Comparison of ENCODE assay signal across 26 cellular contexts in genomic region chr12:34106172-34106571, GRCh38.
A peak's percentile ranks its signal among the peaks of the same experiment; 100 is the strongest.
DNase-seq lines count a peak whose midpoint lies in the region; ATAC-seq and TF ChIP-seq lines count a peak whose summit lies in the region.
"Had no signal": no experiment of that assay in that cellular context is flagged by ENCODE, and none has a peak within 500 bp of the region (broad histone marks: within the 10 kb centered on the region; RNA-seq: fewer than 3 reads in every experiment).

No MANE protein-coding gene starts in this region.

- ATAC-seq in esophagus mucosa: peak; percentile 22
- peak; percentile 8 for ATAC-seq in upper lobe of right lung
- no peak for ATAC-seq in GM23338
- no peak for ATAC-seq in HG03457 (IDR thresholded peaks at IDR 0.05; ENCODE audit: unreplicated experiment)
- ATAC-seq: GM12878 had no signal

- H2AFZ ChIP-seq in osteoblast (ENCODE audit: low read length) (no peak overlapping the region), GM23338 (no peak overlapping the region)

- intact Hi-C loops in upper lobe of right lung (cut with DNase I) (no loop called here), esophagus muscularis mucosa (cut with DNase I) (no loop called here)

- H3K36me3 ChIP-seq in osteoblast (ENCODE audit: insufficient read depth, low read length) (no peaks in the 10 kb centered on the region), upper lobe of right lung (no peaks in the 10 kb centered on the region), esophagus muscularis mucosa (no peaks in the 10 kb centered on the region), GM23338 (ENCODE audit: insufficient read depth) (no peaks in the 10 kb centered on the region)
- H3K36me3 ChIP-seq in effector memory CD4-positive, alpha-beta T cell (ENCODE audit: control insufficient read depth, insufficient read depth, low read length): no peaks in the 10 kb centered on the region
- H3K36me3 ChIP-seq: BE2C, BLaER1 had no signal

- WGBS in esophagus muscularis mucosa: 80% methylated on average over 2 of the region's 2 CpGs

- H3K4me1 Mint-ChIP-seq in chondrocyte (ENCODE audit: low read depth): no peaks in the 10 kb centered on the region
- H3K4me1 Mint-ChIP-seq in GM23338: no peaks in the 10 kb centered on the region
- H3K4me1 Mint-ChIP-seq: CD14-positive monocyte; CD4-positive, alpha-beta memory T cell; CD4-positive, CD25-positive, alpha-beta regulatory T cell; CD8-positive, alpha-beta memory T cell had no signal

- H3K4me2 ChIP-seq in osteoblast (ENCODE audit: insufficient read depth, low read length): no peak overlapping the region
- H3K4me2 ChIP-seq in GM23338: no peak overlapping the region
- H3K4me2 ChIP-seq: BLaER1 had no signal

- H3K9me3 ChIP-seq in osteoblast (ENCODE audit: low read depth, low read length) (no peaks in the 10 kb centered on the region), upper lobe of right lung (no peaks in the 10 kb centered on the region), esophagus muscularis mucosa (no peaks in the 10 kb centered on the region)
- no peaks in the 10 kb centered on the region for H3K9me3 ChIP-seq in effector memory CD4-positive, alpha-beta T cell (ENCODE audit: control insufficient read depth, low read length)
- H3K9me3 ChIP-seq: BE2C had no signal

- H3K27me3 Mint-ChIP-seq in chondrocyte (ENCODE audit: low read depth) (no peaks in the 10 kb centered on the region), GM23338 (ENCODE audit: insufficient read depth, low read depth, poor library complexity) (no peaks in the 10 kb centered on the region)

- H3K4me3 ChIP-seq in osteoblast (ENCODE audit: insufficient read depth, low read length) (no peak overlapping the region), upper lobe of right lung (no peak overlapping the region), esophagus muscularis mucosa (no peak overlapping the region), GM23338 (no peak overlapping the region)
- no peak overlapping the region for H3K4me3 ChIP-seq in effector memory CD4-positive, alpha-beta T cell (ENCODE audit: insufficient read depth, low read depth, low read length, poor library complexity, severe bottlenecking)
- H3K4me3 ChIP-seq: BLaER1, GM12878 had no signal

- H3K9me2 ChIP-seq in GM23338 (ENCODE audit: insufficient read depth): no peaks in the 10 kb centered on the region

- no peak for TF ChIP-seq POLR2A in esophagus muscularis mucosa (IDR thresholded peaks at IDR 0.05; ENCODE audit: low read depth)

- no peaks in the 10 kb centered on the region for H3F3A ChIP-seq in GM23338 (replicated peaks; ENCODE audit: low read depth)

- H3K9me3 Mint-ChIP-seq in chondrocyte (ENCODE audit: low read depth) (peaks cover 12% of the 10 kb centered on the region), GM23338 (peaks cover 82% of the 10 kb centered on the region)
- H3K9me3 Mint-ChIP-seq: CD4-positive, alpha-beta memory T cell; CD4-positive, CD25-positive, alpha-beta regulatory T cell; CD8-positive, alpha-beta memory T cell had no signal

- H4K20me1 ChIP-seq in osteoblast (ENCODE audit: insufficient read depth, low read length): no peaks in the 10 kb centered on the region
- H4K20me1 ChIP-seq in GM23338 (replicated peaks; ENCODE audit: insufficient read depth): no peaks in the 10 kb centered on the region
- H4K20me1 ChIP-seq: BLaER1 had no signal

- H3K36me3 Mint-ChIP-seq in chondrocyte (ENCODE audit: low read depth): no peaks in the 10 kb centered on the region
- H3K36me3 Mint-ChIP-seq in GM23338 (ENCODE audit: low read depth): peaks cover 27% of the 10 kb centered on the region
- H3K36me3 Mint-ChIP-seq: CD14-positive monocyte; CD4-positive, alpha-beta memory T cell; CD4-positive, CD25-positive, alpha-beta regulatory T cell; CD8-positive, alpha-beta memory T cell had no signal

- H3K27ac ChIP-seq in osteoblast (ENCODE audit: low read depth, low read length) (no peak overlapping the region), upper lobe of right lung (no peak overlapping the region), esophagus muscularis mucosa (replicated peaks in 1 of 4) (no peak overlapping the region), GM23338 (ENCODE audit: low read depth) (no peak overlapping the region)
- no peak overlapping the region for H3K27ac ChIP-seq in effector memory CD4-positive, alpha-beta T cell (ENCODE audit: insufficient read depth, low read length, poor library complexity, severe bottlenecking)
- H3K27ac ChIP-seq: BLaER1 had no signal

- H3K4me3 Mint-ChIP-seq in chondrocyte (ENCODE audit: unreplicated experiment) (no peak overlapping the region), GM23338 (no peak overlapping the region)
- H3K4me3 Mint-ChIP-seq: CD14-positive monocyte; CD4-positive, alpha-beta memory T cell; CD4-positive, CD25-positive, alpha-beta regulatory T cell; CD8-positive, alpha-beta memory T cell had no signal

- H3K27me3 ChIP-seq in osteoblast (ENCODE audit: insufficient read depth, low read length): no peaks in the 10 kb centered on the region
- peaks cover 32% of the 10 kb centered on the region for H3K27me3 ChIP-seq in upper lobe of right lung
- H3K27me3 ChIP-seq in esophagus muscularis mucosa: peaks cover 0 to 48% (median 6%) of the 10 kb centered on the region in 4 donors
- H3K27me3 ChIP-seq in effector memory CD4-positive, alpha-beta T cell (replicated peaks; ENCODE audit: control insufficient read depth, insufficient read depth, low read length, poor library complexity, severe bottlenecking): peaks cover 4% of the 10 kb centered on the region
- H3K27me3 ChIP-seq in GM23338 (ENCODE audit: insufficient read depth): peaks cover 25% of the 10 kb centered on the region
- H3K27me3 ChIP-seq: BE2C, BLaER1 had no signal

- TF ChIP-seq CTCF in chondrocyte (IDR thresholded peaks at IDR 0.05) (no peak), osteoblast (IDR thresholded peaks at IDR 0.05; ENCODE audit: extremely low read depth, low read depth, low read length) (no peak), upper lobe of right lung (IDR thresholded peaks at IDR 0.05) (no peak), esophagus muscularis mucosa (IDR thresholded peaks at IDR 0.05) (no peak), GM23338 (conservative IDR thresholded peaks at IDR 0.05; ENCODE audit: low read depth in 2 of 2) (no peak)

- no peaks in the 10 kb centered on the region for H3K4me1 ChIP-seq in osteoblast (ENCODE audit: insufficient read depth, low read length)
- no peaks in the 10 kb centered on the region for H3K4me1 ChIP-seq in upper lobe of right lung
- peaks cover 0 to 9% (median 4%) of the 10 kb centered on the region in 4 donors for H3K4me1 ChIP-seq in esophagus muscularis mucosa
- no peaks in the 10 kb centered on the region for H3K4me1 ChIP-seq in effector memory CD4-positive, alpha-beta T cell (ENCODE audit: control insufficient read depth, insufficient read depth, low read length, poor library complexity, severe bottlenecking)
- no peaks in the 10 kb centered on the region for H3K4me1 ChIP-seq in GM23338 (ENCODE audit: insufficient read depth)
- H3K4me1 ChIP-seq: BE2C, BLaER1 had no signal

- no peak for TF ChIP-seq EP300 in esophagus muscularis mucosa (IDR thresholded peaks at IDR 0.05)

- H3K27ac Mint-ChIP-seq in chondrocyte (ENCODE audit: unreplicated experiment) (no peak overlapping the region), GM23338 (no peak overlapping the region)
- H3K27ac Mint-ChIP-seq: CD14-positive monocyte; CD4-positive, alpha-beta memory T cell; CD4-positive, CD25-positive, alpha-beta regulatory T cell; CD8-positive, alpha-beta memory T cell had no signal

- H3K79me2 ChIP-seq in osteoblast (ENCODE audit: insufficient read depth, low read length): no peaks in the 10 kb centered on the region
- no peaks in the 10 kb centered on the region for H3K79me2 ChIP-seq in GM23338 (replicated peaks; ENCODE audit: insufficient read depth)

- DNase-seq in chondrocyte (ENCODE audit: low spot score) (peak; percentile 56), osteoblast (ENCODE audit: insufficient read length, low spot score, missing footprints) (peak; percentile 46), upper lobe of right lung (no peak), esophagus muscularis mucosa (ENCODE audit: extremely low spot score) (no peak), GM23338 (ENCODE audit: low spot score) (no peak)
- DNase-seq in effector memory CD4-positive, alpha-beta T cell: no peak
- DNase-seq: 8988T; ACHN; BE2C; C1 segment of cervical spinal cord; CD4-positive, alpha-beta memory T cell; CD4-positive, CD25-positive, alpha-beta regulatory T cell; CD8-positive, alpha-beta memory T cell; COR-L47; DMS 273 treated with DMSO at 0.1 percent for 48 hours; DMS153; DMS53; DMS79; DND-41; EL; GDM1 had no signal

TF ChIP-seq in GM23338, 12 proteins besides CTCF, POLR2A, EP300 and RAD21 (continues in another document):
- TF ChIP-seq EZH2 (IDR thresholded peaks at IDR 0.05; ENCODE audit: low read depth, unreplicated experiment) (no peak), CREB1 (CRISPR knock-in tag; IDR thresholded peaks at IDR 0.05; ENCODE audit: low read depth) (no peak), ZNF114 (CRISPR knock-in tag; IDR thresholded peaks at IDR 0.05) (no peak), JUNB (IDR thresholded peaks at IDR 0.05; ENCODE audit: unreplicated experiment) (no peak)
- TF ChIP-seq, protein P1, sequence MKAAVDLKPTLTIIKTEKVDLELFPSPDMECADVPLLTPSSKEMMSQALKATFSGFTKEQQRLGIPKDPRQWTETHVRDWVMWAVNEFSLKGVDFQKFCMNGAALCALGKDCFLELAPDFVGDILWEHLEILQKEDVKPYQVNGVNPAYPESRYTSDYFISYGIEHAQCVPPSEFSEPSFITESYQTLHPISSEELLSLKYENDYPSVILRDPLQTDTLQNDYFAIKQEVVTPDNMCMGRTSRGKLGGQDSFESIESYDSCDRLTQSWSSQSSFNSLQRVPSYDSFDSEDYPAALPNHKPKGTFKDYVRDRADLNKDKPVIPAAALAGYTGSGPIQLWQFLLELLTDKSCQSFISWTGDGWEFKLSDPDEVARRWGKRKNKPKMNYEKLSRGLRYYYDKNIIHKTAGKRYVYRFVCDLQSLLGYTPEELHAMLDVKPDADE (IDR thresholded peaks at IDR 0.05): no peak

Comparison
In these comparisons a context has a peak if more than half of its experiments do, and no peak if none do; other contexts are left out.
1. DNase-seq: peak in chondrocyte (single experiment) and osteoblast (single experiment); none in upper lobe of right lung (single experiment), esophagus muscularis mucosa (single experiment), effector memory CD4-positive, alpha-beta T cell (0 of 3) and GM23338 (single experiment).
2. ATAC-seq: peak in esophagus mucosa (single experiment) and upper lobe of right lung (single experiment); none in GM23338 (single experiment) and HG03457 (single experiment).